In the genomic region with DNA sequence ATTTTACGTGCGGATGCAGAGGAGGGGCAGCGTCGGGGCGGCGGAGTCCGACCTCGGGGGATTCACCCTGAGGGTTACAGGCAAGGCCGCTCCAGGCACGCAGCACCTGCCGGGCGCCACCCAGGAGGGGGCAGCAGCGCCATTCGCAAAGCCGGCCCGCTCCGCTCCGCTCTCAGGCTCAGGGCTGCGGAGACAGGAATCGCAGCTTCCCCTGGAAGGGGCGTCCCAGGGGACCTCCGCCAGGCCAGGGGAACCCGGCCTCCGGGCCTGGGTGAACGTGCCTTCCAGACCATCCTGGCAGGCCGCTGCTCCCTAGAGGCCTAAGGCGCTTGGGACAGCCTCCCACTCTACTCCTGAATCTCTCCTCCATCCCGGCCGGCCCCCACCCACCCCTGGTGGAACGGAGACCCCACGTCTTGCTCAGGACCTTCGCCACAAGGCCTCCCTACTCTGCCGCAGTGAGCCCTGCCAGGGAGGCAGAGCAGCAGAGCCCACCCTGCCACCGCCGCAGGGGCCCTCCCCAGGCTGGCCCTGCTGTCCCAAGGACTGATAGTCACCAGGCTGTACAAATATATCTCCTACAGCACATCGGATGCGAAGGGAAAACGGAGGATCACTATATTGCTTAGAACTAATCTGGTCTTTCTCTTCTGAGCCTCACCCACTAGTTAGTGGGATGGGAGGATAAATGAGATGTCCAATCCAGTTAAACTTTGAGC, we compare ENCODE assay signal across 9 cellular contexts.
DNase-seq lines count a peak whose midpoint lies in the region; ATAC-seq, FAIRE-seq and TF ChIP-seq lines count a peak whose summit lies in the region.
"Had no signal": no experiment of that assay in that cellular context is flagged by ENCODE, and none has a peak within 500 bp of the region (broad histone marks: within the 10 kb centered on the region; RNA-seq: fewer than 3 reads in every experiment).

No MANE protein-coding gene starts in this region.

- no peaks in the 10 kb centered on the region for H3K9me3 ChIP-seq in OCI-LY3 (ENCODE audit: insufficient read depth, low read length)
- H3K9me3 ChIP-seq in heart left ventricle, result peaks cover 0 to 7% (median 0%) of the 10 kb centered on the region in 12 donors
- H3K9me3 ChIP-seq in prostate gland, result no peaks in the 10 kb centered on the region

- DNase-seq in DMS 273 (lab: John Stamatoyannopoulos, UW; ENCODE audit: unreplicated experiment), result peak; percentile 68
- no peak for DNase-seq in DMS 273 treated with DMSO at 0.1 percent for 48 hours (lab: John Stamatoyannopoulos, UW)
- DNase-seq in activated gamma-delta T cell (lab: John Stamatoyannopoulos, UW), result peak; percentile 22
- peak; percentile 65 to 89 (median 74) for DNase-seq in heart left ventricle
- peak; percentile 46 for DNase-seq in prostate gland (ENCODE audit: low spot score)
- DNase-seq in urothelium cell line (ENCODE audit: low spot score), result no peak

- intact Hi-C loops in heart left ventricle (cut with DNase I), result loop anchor here in 5 of 10 donors (5.0 to 10.0 kb wide), 3 partner anchors 376 to 386 kb away; no protein-coding TSS in a partner anchor
- intact Hi-C loops in prostate gland (cut with DNase I), result loop anchor here (5.0 kb wide), 1 partner anchor 293 kb away; the partner anchor contains the start of gene RBPJ

- ATAC-seq in HG02970 (IDR thresholded peaks at IDR 0.05; ENCODE audit: low FRiP score, unreplicated experiment), result peak; percentile 64
- ATAC-seq in heart left ventricle, result peak; percentile 30 to 95 (median 94)

- H3K79me2 ChIP-seq in OCI-LY3 (ENCODE audit: low read length), result no peaks in the 10 kb centered on the region

- no peaks in the 10 kb centered on the region for H3K36me3 ChIP-seq in OCI-LY3 (replicated peaks; ENCODE audit: low read depth, low read length)
- no peaks in the 10 kb centered on the region for H3K36me3 ChIP-seq in heart left ventricle
- no peaks in the 10 kb centered on the region for H3K36me3 ChIP-seq in prostate gland

- peaks cover 17% of the 10 kb centered on the region for H3K27me3 ChIP-seq in OCI-LY3 (ENCODE audit: low read depth, low read length)
- H3K27me3 ChIP-seq in heart left ventricle, result peaks cover 0 to 13% (median 0%) of the 10 kb centered on the region in 9 donors
- no peaks in the 10 kb centered on the region for H3K27me3 ChIP-seq in prostate gland (replicated peaks; ENCODE audit: insufficient read depth)

- H2AFZ ChIP-seq in OCI-LY3 (ENCODE audit: low read depth, low read length), result peak overlapping the region; percentile 42; the same call in 1 of the 2 replicates

- H3K4me1 ChIP-seq in OCI-LY3 (ENCODE audit: low read length) (peaks cover 27% of the 10 kb centered on the region), heart left ventricle (peaks cover 0 to 37% (median 10%) of the 10 kb centered on the region in 12 donors), prostate gland (replicated peaks) (no peaks in the 10 kb centered on the region)

- TF ChIP-seq POLR2A in heart left ventricle (IDR thresholded peaks at IDR 0.05) (no peak), prostate gland (IDR thresholded peaks at IDR 0.05) (no peak)

- peak overlapping the region; percentile 96 for H3K4me2 ChIP-seq in OCI-LY3 (ENCODE audit: low read length)

- no peaks in the 10 kb centered on the region for H4K20me1 ChIP-seq in OCI-LY3 (ENCODE audit: insufficient read depth, low read length)

- peak overlapping the region; percentile 21; the same call in 1 of the 2 replicates for H3K9ac ChIP-seq in OCI-LY3 (ENCODE audit: low read length)

- H3K4me3 ChIP-seq in OCI-LY3 (ENCODE audit: low read length) (peak overlapping the region; percentile 78), heart left ventricle (peak overlapping the region in 7 of 12 donors; percentile 12 to 35 (median 27)), prostate gland (no peak overlapping the region)

- H3K27ac ChIP-seq in OCI-LY3 (ENCODE audit: low read length) (no peak overlapping the region), heart left ventricle (peak overlapping the region in 1 of 12 donors; percentile 25), prostate gland (no peak overlapping the region)

- no peak for FAIRE-seq in urothelium cell line (lab: Jason Lieb, UNC)
- FAIRE-seq: A204.1 had no signal

- TF ChIP-seq CTCF in OCI-LY3 (IDR thresholded peaks at IDR 0.05; ENCODE audit: low read depth, low read length) (peak; percentile 87), heart left ventricle (IDR thresholded peaks at IDR 0.05) (peak; percentile 60 to 80 (median 69)), prostate gland (IDR thresholded peaks at IDR 0.05) (peak; percentile 20 to 83 (median 66))

- 9 to 22% (median 14%) methylated on average over 24 to 38 of the region's 38 CpGs for WGBS in heart left ventricle, 4 donors
- 25% methylated on average over 29 of the region's 38 CpGs for WGBS in prostate gland

Comparison
In these comparisons a context has a peak if more than half of its experiments do, and no peak if none do; other contexts are left out.
1. DNase-seq: peak in DMS 273 (single experiment), activated gamma-delta T cell (single experiment), heart left ventricle (5 of 5) and prostate gland (single experiment); none in DMS 273 treated with DMSO at 0.1 percent for 48 hours (single experiment) and urothelium cell line (single experiment).
2. H3K4me3 ChIP-seq: peak in OCI-LY3 (single experiment) and heart left ventricle (7 of 12); none in prostate gland (0 of 2).
3. Peak in every context shown above with its lines, with median percentiles within 50 percentile points of each other: CTCF ChIP-seq.